ENCODE assay signal across 8 cellular contexts in genomic region chr1:6474815-6475282, GRCh38. TPM values are rescaled to one million over a fixed set of nuclear protein-coding genes. Genes with fewer than 3 reads are reported as not detected.
"Had no signal": no experiment of that assay in that cellular context is flagged by ENCODE, and none has a peak within 500 bp of the region (broad histone marks: within the 10 kb centered on the region; RNA-seq: fewer than 3 reads in every experiment).

No MANE protein-coding gene starts in this region.

- H3K4me3 ChIP-seq: esophagus squamous epithelium, pancreas, prostate gland, skin epidermis, vagina had no signal

- DNase-seq: esophagus squamous epithelium, foreskin melanocyte had no signal

- H3K27ac ChIP-seq: pancreas, prostate gland, vagina had no signal

- H3K27me3 ChIP-seq: esophagus squamous epithelium, pancreas, vagina had no signal

- H3K36me3 ChIP-seq: pancreas, prostate gland had no signal

RNA-seq across cellular contexts. Expression of gene HES2, which starts 55.1 kb away (rescaled TPM):
- total RNA-seq: liver, sciatic nerve had no signal
